8 cellular contexts compared by ENCODE assay signal in genomic region chr15:91866971-91867372, GRCh38. TPM values are rescaled to one million over a fixed set of nuclear protein-coding genes. Genes with fewer than 3 reads are reported as not detected.
DNase-seq lines count a peak whose midpoint lies in the region; ATAC-seq, FAIRE-seq and TF ChIP-seq lines count a peak whose summit lies in the region.
"Had no signal": no experiment of that assay in that cellular context is flagged by ENCODE, and none has a peak within 500 bp of the region (broad histone marks: within the 10 kb centered on the region; RNA-seq: fewer than 3 reads in every experiment).

No MANE protein-coding gene starts in this region.

- CTCF ChIA-PET in T-cell (lab: Charles Lee): interaction anchor here in 1 of 2 donors (0.6 to 1.6 kb wide), 3 partner anchors 17 to 134 kb away, joined by 3 to 6 read pairs (median 3); no protein-coding TSS in a partner anchor

- H3K4me1 Mint-ChIP-seq in T-cell: peaks cover 80 to 92% (median 88%) of the 10 kb centered on the region in 3 donors
- peaks cover 57% of the 10 kb centered on the region for H3K4me1 Mint-ChIP-seq in nephron progenitor cell

- H3K27ac ChIP-seq in left ventricle myocardium inferior (replicated peaks) (peak overlapping the region; percentile 92), testis (peak overlapping the region; percentile 63 to 84)

- peak overlapping the region in 1 of 2 donors; percentile 75 for H3K27ac Mint-ChIP-seq in T-cell
- no peak overlapping the region for H3K27ac Mint-ChIP-seq in nephron progenitor cell

- peak overlapping the region in 2 of 3 donors; percentile 22 to 69 for H3K4me3 Mint-ChIP-seq in T-cell
- no peak overlapping the region for H3K4me3 Mint-ChIP-seq in nephron progenitor cell

- no peak for ATAC-seq in T-cell (replicated peaks in 1 of 4)

- peaks cover 10% of the 10 kb centered on the region for H3K36me3 Mint-ChIP-seq in T-cell
- peaks cover 9% of the 10 kb centered on the region for H3K36me3 Mint-ChIP-seq in nephron progenitor cell (ENCODE audit: low read depth)

- no peak for FAIRE-seq in frontal cortex (lab: Jason Lieb, UNC)

- intact Hi-C loops in left ventricle myocardium inferior (cut with micrococcal nuclease) (no loop called here), testis (cut with DNase I; ENCODE audit: low total_unique reads) (no loop called here)

- POLR2A ChIA-PET in T-cell (lab: Charles Lee): interaction anchor here (0.6 to 0.7 kb wide), 3 partner anchors 8 to 622 kb away, joined by 3 to 7 read pairs (median 7); no protein-coding TSS in a partner anchor

- H3K4me3 ChIP-seq in left ventricle myocardium inferior (peak overlapping the region; percentile 9), testis (no peak overlapping the region)

- no peaks in the 10 kb centered on the region for H3K36me3 ChIP-seq in left ventricle myocardium inferior
- H3K36me3 ChIP-seq in testis (ENCODE audit: low read depth, missing control alignments): no peaks in the 10 kb centered on the region

- peak; percentile 59 for DNase-seq in HT-29 (ENCODE audit: low spot score)
- DNase-seq in T-cell: no peak
- DNase-seq in left ventricle myocardium inferior: peak; percentile 72
- no peak for DNase-seq in testis
- no peak for DNase-seq in stimulated activated CD4-positive, alpha-beta T cell treated with anti-CD3 and anti-CD28 coated beads, Interleukin-4, amount 100 ng/mL, for 24 hours
- DNase-seq in nephron progenitor cell: no peak
- DNase-seq in frontal cortex (ENCODE audit: low spot score in 2 of 2): no peak
- DNase-seq: MV-4-11 had no signal

- peaks cover 95% of the 10 kb centered on the region for H3K4me1 ChIP-seq in left ventricle myocardium inferior
- peaks cover 45% of the 10 kb centered on the region for H3K4me1 ChIP-seq in testis

- H3K9me3 ChIP-seq in left ventricle myocardium inferior (replicated peaks) (no peaks in the 10 kb centered on the region), testis (no peaks in the 10 kb centered on the region)

- peaks cover 0 to 4% (median 0%) of the 10 kb centered on the region in 3 donors for H3K9me3 Mint-ChIP-seq in T-cell
- H3K9me3 Mint-ChIP-seq in nephron progenitor cell: peaks cover 20% of the 10 kb centered on the region

- H3K27me3 Mint-ChIP-seq in T-cell (no peaks in the 10 kb centered on the region), nephron progenitor cell (ENCODE audit: low read depth, poor library complexity) (peaks cover 10% of the 10 kb centered on the region)

- TF ChIP-seq POLR2A in testis (IDR thresholded peaks at IDR 0.05): no peak

- H3K27me3 ChIP-seq in left ventricle myocardium inferior (ENCODE audit: low read depth): no peaks in the 10 kb centered on the region
- no peaks in the 10 kb centered on the region for H3K27me3 ChIP-seq in testis

- TF ChIP-seq CTCF in left ventricle myocardium inferior (IDR thresholded peaks at IDR 0.05; ENCODE audit: borderline replicate concordance) (no peak), testis (IDR thresholded peaks at IDR 0.05) (no peak), nephron progenitor cell (IDR thresholded peaks at IDR 0.05) (no peak)

- 34 to 53% methylated on average over 8 of the region's 8 CpGs for WGBS in testis, 2 donors

RNA-seq across cellular contexts. Expression of gene SLCO3A1, which starts 13.5 kb away (rescaled TPM):
- 0.47 and 2.2 TPM in 2 replicates for total RNA-seq in HT-29 (2014; rRNA removed; shearing (Covaris generic))
- total RNA-seq in T-cell (10 to 100 TPM; 26.2 to 52.2 (median 38.7) TPM), left ventricle myocardium inferior (56.8 TPM), testis (10 to 100 TPM; 76.3 to 77.2 TPM), frontal cortex (9.8 TPM)
- polyA plus RNA-seq in testis (ENCODE audit: insufficient read depth, low read depth, low replicate concordance): 144 TPM

Comparison
In these comparisons a context has a peak if more than half of its experiments do, and no peak if none do; other contexts are left out.
1. DNase-seq: peak in HT-29 (single experiment) and left ventricle myocardium inferior (single experiment); none in T-cell (0 of 34), testis (single experiment), stimulated activated CD4-positive, alpha-beta T cell treated with anti-CD3 and anti-CD28 coated beads, Interleukin-4, amount 100 ng/mL, for 24 hours (single experiment), nephron progenitor cell (single experiment) and frontal cortex (0 of 2).